33 cellular contexts compared by ENCODE assay signal in the genomic region with DNA sequence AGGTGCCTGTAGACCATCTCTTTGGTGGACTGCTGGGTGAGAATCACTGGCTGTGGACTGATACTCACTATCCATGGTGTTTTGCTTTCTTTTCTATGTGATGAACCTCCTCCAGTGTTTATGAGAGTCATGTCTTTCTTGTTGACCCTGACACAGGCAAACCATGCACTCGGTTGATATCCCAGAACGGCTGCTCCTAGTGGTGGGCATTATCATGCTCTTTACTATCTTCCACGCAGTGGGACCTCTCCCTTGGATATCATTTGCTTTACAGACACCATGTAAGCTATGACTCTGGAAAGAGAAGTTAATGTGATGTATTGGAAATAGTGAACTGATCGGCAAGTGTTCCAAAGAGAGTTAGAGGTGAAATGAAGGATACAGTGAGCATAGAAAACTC.
"Had no signal": no experiment of that assay in that cellular context is flagged by ENCODE, and none has a peak within 500 bp of the region (broad histone marks: within the 10 kb centered on the region; RNA-seq: fewer than 3 reads in every experiment).

No MANE protein-coding gene starts in this region.

- H3K4me3 ChIP-seq: adrenal gland, body of pancreas, breast epithelium had no signal

- DNase-seq: activated B cell treated with CpG ODN at 0.5 μM for 24 hours; activated CD4-positive, alpha-beta memory T cell treated with anti-CD3 and anti-CD28 coated beads for 36 hours; activated CD4-positive, alpha-beta T cell treated with anti-CD3 and anti-CD28 coated beads for 4 hours; activated CD4-positive, alpha-beta T cell treated with anti-CD3 and anti-CD28 coated beads, Interleukin-2, amount 10 ng/mL, durations not matched to agents 24 days and 14 days; activated CD4-positive, alpha-beta T cell treated with anti-CD3 and anti-CD28 coated beads, Interleukin-2, amount 50 U/mL, for 1 hour; activated CD4-positive, alpha-beta T cell treated with anti-CD3 and anti-CD28 coated beads, Interleukin-2, amount 50 U/mL, for 4 hours; activated CD4-positive, CD25-positive, alpha-beta regulatory T cell treated with anti-CD3 and anti-CD28 coated beads, Interleukin-2, amount 50 U/mL, for 72 hours; activated CD8-positive, alpha-beta memory T cell treated with anti-CD3 and anti-CD28 coated beads, Interleukin-2, amount 50 U/mL, for 4 hours; activated CD8-positive, alpha-beta T cell treated with anti-CD3 and anti-CD28 coated beads for 36 hours; activated effector memory CD4-positive, alpha-beta T cell treated with anti-CD3 and anti-CD28 coated beads, Interleukin-2, amount 50 U/mL, for 16 hours; activated gamma-delta T cell treated with Interleukin-2 at 50 U/mL for 16 hours; activated naive CD4-positive, alpha-beta T cell; activated naive CD4-positive, alpha-beta T cell treated with anti-CD3 and anti-CD28 coated beads for 36 hours; activated naive CD4-positive, alpha-beta T cell treated with anti-CD3 and anti-CD28 coated beads, Interleukin-2, amount 50 U/mL, for 16 hours; activated naive CD8-positive, alpha-beta T cell treated with anti-CD3 and anti-CD28 coated beads for 36 hours; activated T-cell treated with anti-CD3 and anti-CD28 coated beads for 4 hours; activated T-cell treated with anti-CD3 and anti-CD28 coated beads, Interleukin-2, amount 50 U/mL, for 1 hour; activated T-cell treated with anti-CD3 and anti-CD28 coated beads, Interleukin-2, amount 50 U/mL, for 4 hours; activated T-cell treated with anti-CD3 and anti-CD28 coated beads, Interleukin-2, amount 50 U/mL, for 72 hours; adrenal gland; amniotic stem cell; aorta; body of pancreas; brain microvascular endothelial cell; central memory CD4-positive, alpha-beta T cell; T-helper 2 cell; T-helper 9 cell had no signal

- FAIRE-seq: astrocyte, TTC549 had no signal

- H3K9me3 ChIP-seq: adrenal gland, body of pancreas, breast epithelium had no signal

- ATAC-seq: activated CD8-positive, alpha-beta T cell treated with anti-CD3 and anti-CD28 coated beads for 36 hours; activated naive CD4-positive, alpha-beta T cell treated with anti-CD3 and anti-CD28 coated beads, Interleukin-2, amount 50 U/mL, for 72 hours; activated T-cell treated with anti-CD3 and anti-CD28 coated beads, Interleukin-2, amount 50 U/mL, for 4 hours; activated T-cell treated with anti-CD3 and anti-CD28 coated beads, Interleukin-2, amount 50 U/mL, for 72 hours; activated T-helper 17 cell treated with anti-CD3 and anti-CD28 coated beads, Interleukin-2, amount 50 U/mL, for 72 hours; body of pancreas had no signal

- H3K27me3 ChIP-seq: adrenal gland, body of pancreas, brain microvascular endothelial cell, breast epithelium had no signal

- H3K27ac ChIP-seq: adrenal gland, body of pancreas, brain microvascular endothelial cell, breast epithelium, VCaP had no signal

- H3K36me3 ChIP-seq: adrenal gland, brain microvascular endothelial cell, breast epithelium had no signal

- H3K4me1 ChIP-seq: adrenal gland, body of pancreas, breast epithelium had no signal
